1 cellular context compared by ENCODE assay signal in genomic region chr16:88651276-88651988, GRCh38.
TF ChIP-seq lines count a peak whose summit lies in the region.

No MANE protein-coding gene starts in this region.

TF ChIP-seq in GM12878, 131 proteins besides CTCF, POLR2A, EP300 and RAD21 (continues in another document):
- TF ChIP-seq HDGF (IDR thresholded peaks at IDR 0.05) (peak; percentile 94), ZNF274 (IDR thresholded peaks at IDR 0.05; ENCODE audit: insufficient read depth, insufficient read length) (no peak), CEBPB (IDR thresholded peaks at IDR 0.05; ENCODE audit: borderline replicate concordance in 1 of 2, low read depth in 2 of 2, low read length in 2 of 2) (no peak), NFYA (IDR thresholded peaks at IDR 0.05; ENCODE audit: borderline replicate concordance, low read depth, low read length) (no peak), BCL11A (IDR thresholded peaks at IDR 0.05; ENCODE audit: low read depth, low read length) (0 out of 2 replicates have a peak, but pooled peaks have one; percentile 12), MXI1 (IDR thresholded peaks at IDR 0.05; ENCODE audit: low read depth, low read length) (peak; percentile 75), REST (IDR thresholded peaks at IDR 0.05; ENCODE audit: low read depth, low read length) (peak; percentile 28; the same call in 1 of the 2 replicates), NBN (IDR thresholded peaks at IDR 0.05) (peak; percentile 86; the same call in 1 of the 2 replicates), FOXK2 (IDR thresholded peaks at IDR 0.05) (peak; percentile 86), MEF2B (IDR thresholded peaks at IDR 0.05; ENCODE audit: partially characterized antibody, poor library complexity, severe bottlenecking) (peak; percentile 81), TCF12 (IDR thresholded peaks at IDR 0.05; ENCODE audit: low read depth, low read length) (peak; percentile 50), CBX5 (IDR thresholded peaks at IDR 0.05; ENCODE audit: low read depth) (no peak), SPI1 (IDR thresholded peaks at IDR 0.05; ENCODE audit: borderline replicate concordance, insufficient read depth, low read depth, low read length) (peak; percentile 59), SMAD5 (IDR thresholded peaks at IDR 0.05; ENCODE audit: low read depth) (no peak; the same call in 1 of the 2 replicates), SIX5 (IDR thresholded peaks at IDR 0.05; ENCODE audit: low read depth, low read length, severe bottlenecking) (no peak), ATF7 (IDR thresholded peaks at IDR 0.05; ENCODE audit: low read depth) (peak; percentile 71; the same call in 1 of the 2 replicates), ESRRA (IDR thresholded peaks at IDR 0.05; ENCODE audit: low read length) (0 out of 2 replicates have a peak, but pooled peaks have one; percentile 42), EZH2 (IDR thresholded peaks at IDR 0.05; ENCODE audit: borderline replicate concordance, control insufficient read depth, low read depth, low read length) (no peak), NR2C1 (IDR thresholded peaks at IDR 0.05) (peak; percentile 42; the same call in 1 of the 2 replicates), PKNOX1 (IDR thresholded peaks at IDR 0.05) (peak; percentile 91), SMARCA5 (IDR thresholded peaks at IDR 0.05) (peak; percentile 98), POLR2AphosphoS2 (IDR thresholded peaks at IDR 0.05; ENCODE audit: low read depth, low read length) (peak; percentile 32; the same call in 1 of the 2 replicates), SIN3A (IDR thresholded peaks at IDR 0.05; ENCODE audit: low read depth, low read length) (peak; percentile 22; the same call in 1 of the 2 replicates), RB1 (IDR thresholded peaks at IDR 0.05; ENCODE audit: borderline replicate concordance) (peak; percentile 34; the same call in 1 of the 2 replicates), ZBED1 (IDR thresholded peaks at IDR 0.05; ENCODE audit: borderline replicate concordance) (peak; percentile 70; the same call in 1 of the 2 replicates), SUPT20H (IDR thresholded peaks at IDR 0.05; ENCODE audit: borderline replicate concordance, control insufficient read depth, low read depth, low read length) (no peak), POU2F2 (IDR thresholded peaks at IDR 0.05; ENCODE audit: borderline replicate concordance, low read depth, low read length) (peak; percentile 48; the same call in 2 of the 3 replicates), ZNF384 (IDR thresholded peaks at IDR 0.05; ENCODE audit: borderline replicate concordance, low read depth, low read length) (no peak), ZNF622 (IDR thresholded peaks at IDR 0.05) (no peak), RBBP5 (conservative IDR thresholded peaks at IDR 0.05) (no peak), E4F1 (IDR thresholded peaks at IDR 0.05; ENCODE audit: borderline replicate concordance, partially characterized antibody) (peak; percentile 16), CHD4 (IDR thresholded peaks at IDR 0.05) (no peak), IKZF1 (conservative IDR thresholded peaks at IDR 0.05) (peak; percentile 90), PRDM15 (CRISPR knock-in tag; IDR thresholded peaks at IDR 0.05) (no peak), HCFC1 (IDR thresholded peaks at IDR 0.05; ENCODE audit: low read length) (peak; percentile 28; the same call in 1 of the 2 replicates), LARP7 (IDR thresholded peaks at IDR 0.05) (0 out of 2 replicates have a peak, but pooled peaks have one; percentile 64), PAX5 (IDR thresholded peaks at IDR 0.05; ENCODE audit: borderline replicate concordance, low read depth, low read length) (peak; percentile 99), CREM (IDR thresholded peaks at IDR 0.05; ENCODE audit: low read depth) (peak; percentile 86), SP1 (IDR thresholded peaks at IDR 0.05; ENCODE audit: low read depth, low read length) (peak; percentile 82), CREB1 (IDR thresholded peaks at IDR 0.05; ENCODE audit: low read depth) (peak; percentile 87), ETV6 (conservative IDR thresholded peaks at IDR 0.05 in 1 of 2, IDR thresholded peaks at IDR 0.05 in 1 of 2; ENCODE audit: borderline replicate concordance in 1 of 2, low read depth in 1 of 2) (peak in 1 of 2 experiments; percentile 58; a peak in 1 of 4 replicates)
- TF ChIP-seq, protein P1, sequence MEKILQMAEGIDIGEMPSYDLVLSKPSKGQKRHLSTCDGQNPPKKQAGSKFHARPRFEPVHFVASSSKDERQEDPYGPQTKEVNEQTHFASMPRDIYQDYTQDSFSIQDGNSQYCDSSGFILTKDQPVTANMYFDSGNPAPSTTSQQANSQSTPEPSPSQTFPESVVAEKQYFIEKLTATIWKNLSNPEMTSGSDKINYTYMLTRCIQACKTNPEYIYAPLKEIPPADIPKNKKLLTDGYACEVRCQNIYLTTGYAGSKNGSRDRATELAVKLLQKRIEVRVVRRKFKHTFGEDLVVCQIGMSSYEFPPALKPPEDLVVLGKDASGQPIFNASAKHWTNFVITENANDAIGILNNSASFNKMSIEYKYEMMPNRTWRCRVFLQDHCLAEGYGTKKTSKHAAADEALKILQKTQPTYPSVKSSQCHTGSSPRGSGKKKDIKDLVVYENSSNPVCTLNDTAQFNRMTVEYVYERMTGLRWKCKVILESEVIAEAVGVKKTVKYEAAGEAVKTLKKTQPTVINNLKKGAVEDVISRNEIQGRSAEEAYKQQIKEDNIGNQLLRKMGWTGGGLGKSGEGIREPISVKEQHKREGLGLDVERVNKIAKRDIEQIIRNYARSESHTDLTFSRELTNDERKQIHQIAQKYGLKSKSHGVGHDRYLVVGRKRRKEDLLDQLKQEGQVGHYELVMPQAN (conservative IDR thresholded peaks at IDR 0.05) = peak; percentile 21; the same call in 1 of the 2 replicates
- TF ChIP-seq, protein P2, sequence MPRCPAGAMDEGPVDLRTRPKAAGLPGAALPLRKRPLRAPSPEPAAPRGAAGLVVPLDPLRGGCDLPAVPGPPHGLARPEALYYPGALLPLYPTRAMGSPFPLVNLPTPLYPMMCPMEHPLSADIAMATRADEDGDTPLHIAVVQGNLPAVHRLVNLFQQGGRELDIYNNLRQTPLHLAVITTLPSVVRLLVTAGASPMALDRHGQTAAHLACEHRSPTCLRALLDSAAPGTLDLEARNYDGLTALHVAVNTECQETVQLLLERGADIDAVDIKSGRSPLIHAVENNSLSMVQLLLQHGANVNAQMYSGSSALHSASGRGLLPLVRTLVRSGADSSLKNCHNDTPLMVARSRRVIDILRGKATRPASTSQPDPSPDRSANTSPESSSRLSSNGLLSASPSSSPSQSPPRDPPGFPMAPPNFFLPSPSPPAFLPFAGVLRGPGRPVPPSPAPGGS (IDR thresholded peaks at IDR 0.05; ENCODE audit: borderline replicate concordance, insufficient read depth, low read depth, low read length, poor library complexity, severe bottlenecking) = peak; percentile 86
- TF ChIP-seq, protein P3, sequence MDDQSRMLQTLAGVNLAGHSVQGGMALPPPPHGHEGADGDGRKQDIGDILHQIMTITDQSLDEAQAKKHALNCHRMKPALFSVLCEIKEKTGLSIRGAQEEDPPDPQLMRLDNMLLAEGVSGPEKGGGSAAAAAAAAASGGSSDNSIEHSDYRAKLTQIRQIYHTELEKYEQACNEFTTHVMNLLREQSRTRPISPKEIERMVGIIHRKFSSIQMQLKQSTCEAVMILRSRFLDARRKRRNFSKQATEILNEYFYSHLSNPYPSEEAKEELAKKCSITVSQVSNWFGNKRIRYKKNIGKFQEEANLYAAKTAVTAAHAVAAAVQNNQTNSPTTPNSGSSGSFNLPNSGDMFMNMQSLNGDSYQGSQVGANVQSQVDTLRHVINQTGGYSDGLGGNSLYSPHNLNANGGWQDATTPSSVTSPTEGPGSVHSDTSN (IDR thresholded peaks at IDR 0.05; ENCODE audit: insufficient replicate concordance, low read depth, low read length) = peak; percentile 59
